In the genomic region with DNA sequence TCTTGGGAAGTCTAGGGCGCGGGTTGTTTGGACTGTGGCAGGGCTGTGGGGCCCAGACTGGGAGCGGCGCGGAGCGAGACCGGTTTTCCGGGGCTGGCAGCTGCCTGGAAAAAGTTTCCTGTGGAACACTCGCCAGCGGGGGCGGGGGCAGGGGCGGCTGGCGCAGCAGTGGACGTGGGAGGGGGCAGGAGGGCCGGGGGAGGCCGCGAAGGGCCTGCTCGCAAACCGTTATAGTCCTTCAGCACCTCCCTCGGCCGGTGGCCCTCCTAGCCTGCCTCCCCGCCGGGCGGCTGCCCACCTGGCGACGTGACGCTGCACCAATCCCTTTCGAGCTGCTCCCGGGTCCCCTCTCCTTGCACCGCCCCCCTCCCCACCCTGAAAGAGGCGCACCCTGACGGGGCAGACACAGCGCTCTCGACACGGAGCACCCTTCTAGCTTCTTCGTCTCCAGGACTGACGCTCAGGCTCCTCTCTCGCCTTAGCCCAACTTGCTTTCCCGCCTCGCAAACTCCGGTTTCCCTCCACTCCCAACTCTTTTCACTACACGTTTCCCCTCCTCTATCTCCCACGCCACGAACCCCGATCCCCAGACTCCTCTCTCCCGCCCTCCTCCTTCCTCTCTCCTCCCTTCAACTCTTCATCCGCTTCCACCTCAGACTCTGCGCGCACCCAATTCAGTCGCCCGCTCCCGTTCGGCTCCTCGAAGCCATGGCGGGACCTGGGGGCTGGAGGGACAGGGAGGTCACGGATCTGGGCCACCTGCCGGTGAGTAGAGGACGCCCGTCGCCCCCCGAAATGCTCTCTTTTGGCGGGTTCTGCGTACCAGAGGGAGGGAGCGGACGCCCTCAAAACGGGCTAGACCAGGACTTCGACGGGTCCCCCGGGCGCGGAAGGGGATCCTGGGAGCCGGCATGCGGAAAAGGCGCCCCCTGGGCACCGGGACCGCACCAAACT, we compare ENCODE assay signal across 12 cellular contexts. TPM values are rescaled to one million over a fixed set of nuclear protein-coding genes. Genes with fewer than 3 reads are reported as not detected.
DNase-seq lines count a peak whose midpoint lies in the region; ATAC-seq and TF ChIP-seq lines count a peak whose summit lies in the region.
"Had no signal": no experiment of that assay in that cellular context is flagged by ENCODE, and none has a peak within 500 bp of the region (broad histone marks: within the 10 kb centered on the region; RNA-seq: fewer than 3 reads in every experiment).

Gene NRK (plus strand): TSS at position 402 of the 954 bp plus-strand sequence. CDS start 307 bp downstream, at position 709.

- no peaks in the 10 kb centered on the region for H3K4me1 ChIP-seq in foreskin keratinocyte
- H3K4me1 ChIP-seq in mucosa of rectum (ENCODE audit: control insufficient read depth in 2 of 2, insufficient read depth in 2 of 2, low read length in 2 of 2), result no peaks in the 10 kb centered on the region

- TF ChIP-seq CTCF in foreskin keratinocyte (conservative IDR thresholded peaks at IDR 0.05) (peak; percentile 27), type B pancreatic cell (conservative IDR thresholded peaks at IDR 0.05) (peak; percentile 37)

- no peak within 1 kb of the TSS for H3K9ac ChIP-seq in mucosa of rectum (ENCODE audit: low read depth in 1 of 2, low read length in 2 of 2)

- H3K27me3 Mint-ChIP-seq in type B pancreatic cell, result peaks cover 37% of the 10 kb centered on the region

- peak within 1 kb of the TSS; percentile 76 for H3K27ac Mint-ChIP-seq in type B pancreatic cell
- H3K27ac Mint-ChIP-seq: naive B cell had no signal

- peaks cover 6% of the 10 kb centered on the region for H3K4me1 Mint-ChIP-seq in type B pancreatic cell (ENCODE audit: unreplicated experiment)
- H3K4me1 Mint-ChIP-seq: naive B cell had no signal

- H3K27me3 ChIP-seq in foreskin keratinocyte (no peaks in the 10 kb centered on the region), mucosa of rectum (ENCODE audit: control insufficient read depth in 2 of 2, insufficient read depth in 2 of 2, low read length in 2 of 2) (peaks cover 12 to 26% of the 10 kb centered on the region in 2 donors)

- peaks cover 0 to 2% of the 10 kb centered on the region in 2 donors for H3K9me3 ChIP-seq in mucosa of rectum (ENCODE audit: control insufficient read depth in 2 of 2, low read length in 2 of 2)

- H3K27ac ChIP-seq in foreskin keratinocyte, result no peak within 1 kb of the TSS
- no peak within 1 kb of the TSS for H3K27ac ChIP-seq in mucosa of rectum (ENCODE audit: low read depth in 2 of 2, low read length in 2 of 2)
- H3K27ac ChIP-seq: 22Rv1 had no signal

- no peaks in the 10 kb centered on the region for H3K36me3 Mint-ChIP-seq in type B pancreatic cell

- peak; percentile 7 for DNase-seq in NCI-H1105 treated with DMSO at 0.1 percent for 48 hours (lab: John Stamatoyannopoulos, UW)
- no peak for DNase-seq in NCI-H1105 (lab: John Stamatoyannopoulos, UW)
- no peak for DNase-seq in foreskin keratinocyte
- DNase-seq in type B pancreatic cell (ENCODE audit: extremely low spot score, unreplicated experiment), result peak; percentile 67
- no peak for DNase-seq in activated CD8-positive, alpha-beta memory T cell treated with anti-CD3 and anti-CD28 coated beads for 24 hours
- no peak for DNase-seq in COLO829 (ENCODE audit: low spot score)
- DNase-seq in stimulated activated CD4-positive, alpha-beta T cell treated with anti-CD3 and anti-CD28 coated beads, Interleukin-2, amount 100 ng/mL, for 24 hours, result no peak
- DNase-seq: naive B cell, NCI-H1092 treated with DMSO at 0.1 percent for 48 hours had no signal

- peak within 1 kb of the TSS; percentile 7 to 23 for H3K4me3 ChIP-seq in mucosa of rectum (ENCODE audit: low read length in 2 of 2)

- peak; percentile 54 for ATAC-seq in foreskin keratinocyte

- no peaks in the 10 kb centered on the region for H3K36me3 ChIP-seq in mucosa of rectum (ENCODE audit: control insufficient read depth in 2 of 2, insufficient read depth in 2 of 2, low read length in 2 of 2)

- H3K9me3 Mint-ChIP-seq in type B pancreatic cell, result no peaks in the 10 kb centered on the region

- peak within 1 kb of the TSS; percentile 90 for H3K4me3 Mint-ChIP-seq in type B pancreatic cell

RNA-seq across cellular contexts. Expression of gene NRK, which starts in this region (rescaled TPM):
- 3.9 and 5.9 TPM in 2 replicates for total RNA-seq in foreskin keratinocyte
- 0.54 and 0.98 TPM in 2 replicates for polyA plus RNA-seq in foreskin keratinocyte
- 19.7 and 136 TPM in 2 replicates for total RNA-seq in type B pancreatic cell (ENCODE audit: low replicate concordance)
- total RNA-seq: activated CD8-positive, alpha-beta memory T cell treated with anti-CD3 and anti-CD28 coated beads for 36 hours had no signal

Comparison
In these comparisons a context has a peak if more than half of its experiments do, and no peak if none do; other contexts are left out.
1. DNase-seq: peak in NCI-H1105 treated with DMSO at 0.1 percent for 48 hours (single experiment) and type B pancreatic cell (single experiment); none in NCI-H1105 (single experiment), foreskin keratinocyte (0 of 2), activated CD8-positive, alpha-beta memory T cell treated with anti-CD3 and anti-CD28 coated beads for 24 hours (single experiment), COLO829 (single experiment) and stimulated activated CD4-positive, alpha-beta T cell treated with anti-CD3 and anti-CD28 coated beads, Interleukin-2, amount 100 ng/mL, for 24 hours (0 of 2).